Comparison of ENCODE assay signal across 16 cellular contexts in genomic region chr14:103710771-103711392, GRCh38. TPM values are rescaled to one million over a fixed set of nuclear protein-coding genes. Genes with fewer than 3 reads are reported as not detected.
DNase-seq lines count a peak whose midpoint lies in the region; ATAC-seq, FAIRE-seq and TF ChIP-seq lines count a peak whose summit lies in the region.
"Had no signal": no experiment of that assay in that cellular context is flagged by ENCODE, and none has a peak within 500 bp of the region (broad histone marks: within the 10 kb centered on the region; RNA-seq: fewer than 3 reads in every experiment).

No MANE protein-coding gene starts in this region.

- TF ChIP-seq CTCF in progenitor cell of endocrine pancreas (IDR thresholded peaks at IDR 0.05; ENCODE audit: unreplicated experiment), result no peak
- TF ChIP-seq CTCF in D721Med (IDR thresholded peaks at IDR 0.05; ENCODE audit: insufficient read depth, missing control alignments), result no peak

- intact Hi-C loops in activated T-helper 1 cell treated with anti-CD3 and anti-CD28 coated beads, Interleukin-12 subunit alpha, Interleukin-12 subunit beta, Interleukin-2, Interleukin-4 antibody, amounts not matched to agents 30 ng/mL and 10 ng/mL and 1 ng/mL, durations not matched to agents 14 hours and 24 hours and 36 hours (cut with micrococcal nuclease), result no loop called here

- H3K9me3 Mint-ChIP-seq in effector memory CD8-positive, alpha-beta T cell, result no peaks in the 10 kb centered on the region
- H3K9me3 Mint-ChIP-seq in progenitor cell of endocrine pancreas (ENCODE audit: low read depth), result no peaks in the 10 kb centered on the region
- no peaks in the 10 kb centered on the region for H3K9me3 Mint-ChIP-seq in activated T-helper 1 cell treated with anti-CD3 and anti-CD28 coated beads, Interleukin-12 subunit alpha, Interleukin-12 subunit beta, Interleukin-2, Interleukin-4 antibody, amounts not matched to agents 30 ng/mL and 10 ng/mL and 1 ng/mL, durations not matched to agents 14 hours and 24 hours and 36 hours
- H3K9me3 Mint-ChIP-seq: activated B cell treated with CpG ODN at 0.5 μM for 24 hours had no signal

- DNase-seq in COLO668 (lab: John Stamatoyannopoulos, UW; ENCODE audit: unreplicated experiment), result peak; percentile 21
- peak; percentile 72 for DNase-seq in NCI-H748 treated with DMSO at 0.1 percent for 48 hours (lab: John Stamatoyannopoulos, UW)
- no peak for DNase-seq in effector memory CD8-positive, alpha-beta T cell
- no peak for DNase-seq in progenitor cell of endocrine pancreas (ENCODE audit: low spot score, unreplicated experiment)
- no peak for DNase-seq in activated T-helper 1 cell treated with anti-CD3 and anti-CD28 coated beads, Interleukin-12 subunit alpha, Interleukin-12 subunit beta, Interleukin-2, Interleukin-4 antibody, amounts not matched to agents 30 ng/mL and 10 ng/mL and 1 ng/mL, durations not matched to agents 14 hours and 24 hours and 36 hours (ENCODE audit: low spot score)
- no peak for DNase-seq in D721Med (ENCODE audit: insufficient read length, low spot score)
- no peak for DNase-seq in 8988T
- DNase-seq: activated B cell treated with CpG ODN at 0.5 μM for 24 hours; activated T-cell treated with anti-CD3 and anti-CD28 coated beads, Interleukin-2, amount 50 U/mL, for 1 hour; MV-4-11; NCI-H446 treated with DMSO at 0.1 percent for 48 hours; SIG-M5; stimulated activated CD4-positive, alpha-beta T cell treated with anti-CD3 and anti-CD28 coated beads, Interleukin-1b, Interleukin-23, amount 100 ng/mL, for 48 hours had no signal

- peaks cover 5% of the 10 kb centered on the region for H3K36me3 Mint-ChIP-seq in effector memory CD8-positive, alpha-beta T cell (ENCODE audit: insufficient read depth)
- no peaks in the 10 kb centered on the region for H3K36me3 Mint-ChIP-seq in progenitor cell of endocrine pancreas (ENCODE audit: insufficient read depth)
- peaks cover 3% of the 10 kb centered on the region for H3K36me3 Mint-ChIP-seq in activated T-helper 1 cell treated with anti-CD3 and anti-CD28 coated beads, Interleukin-12 subunit alpha, Interleukin-12 subunit beta, Interleukin-2, Interleukin-4 antibody, amounts not matched to agents 30 ng/mL and 10 ng/mL and 1 ng/mL, durations not matched to agents 14 hours and 24 hours and 36 hours (ENCODE audit: low read depth)

- no peaks in the 10 kb centered on the region for H3K27me3 Mint-ChIP-seq in effector memory CD8-positive, alpha-beta T cell
- H3K27me3 Mint-ChIP-seq in progenitor cell of endocrine pancreas, result no peaks in the 10 kb centered on the region
- no peaks in the 10 kb centered on the region for H3K27me3 Mint-ChIP-seq in activated T-helper 1 cell treated with anti-CD3 and anti-CD28 coated beads, Interleukin-12 subunit alpha, Interleukin-12 subunit beta, Interleukin-2, Interleukin-4 antibody, amounts not matched to agents 30 ng/mL and 10 ng/mL and 1 ng/mL, durations not matched to agents 14 hours and 24 hours and 36 hours (ENCODE audit: insufficient read depth)
- H3K27me3 Mint-ChIP-seq: activated B cell treated with CpG ODN at 0.5 μM for 24 hours had no signal

- peaks cover 13 to 14% of the 10 kb centered on the region in 2 donors for H3K4me1 Mint-ChIP-seq in effector memory CD8-positive, alpha-beta T cell (ENCODE audit: low read depth in 2 of 2)
- H3K4me1 Mint-ChIP-seq in progenitor cell of endocrine pancreas (ENCODE audit: low read depth), result peaks cover 6% of the 10 kb centered on the region
- peaks cover 16% of the 10 kb centered on the region for H3K4me1 Mint-ChIP-seq in activated T-helper 1 cell treated with anti-CD3 and anti-CD28 coated beads, Interleukin-12 subunit alpha, Interleukin-12 subunit beta, Interleukin-2, Interleukin-4 antibody, amounts not matched to agents 30 ng/mL and 10 ng/mL and 1 ng/mL, durations not matched to agents 14 hours and 24 hours and 36 hours (ENCODE audit: low read depth)

- peak overlapping the region; percentile 17 to 54 for H3K27ac Mint-ChIP-seq in effector memory CD8-positive, alpha-beta T cell
- peak overlapping the region; percentile 69 for H3K27ac Mint-ChIP-seq in progenitor cell of endocrine pancreas
- H3K27ac Mint-ChIP-seq in activated T-helper 1 cell treated with anti-CD3 and anti-CD28 coated beads, Interleukin-12 subunit alpha, Interleukin-12 subunit beta, Interleukin-2, Interleukin-4 antibody, amounts not matched to agents 30 ng/mL and 10 ng/mL and 1 ng/mL, durations not matched to agents 14 hours and 24 hours and 36 hours, result no peak overlapping the region
- H3K27ac Mint-ChIP-seq: activated B cell treated with CpG ODN at 0.5 μM for 24 hours had no signal

- ATAC-seq in effector memory CD8-positive, alpha-beta T cell (replicated peaks), result no peak
- no peak for ATAC-seq in HG02885 (IDR thresholded peaks at IDR 0.05; ENCODE audit: poor library complexity, unreplicated experiment)
- ATAC-seq: body of pancreas had no signal

- no peak overlapping the region for H3K4me3 Mint-ChIP-seq in effector memory CD8-positive, alpha-beta T cell
- no peak overlapping the region for H3K4me3 Mint-ChIP-seq in progenitor cell of endocrine pancreas (ENCODE audit: low read depth)
- H3K4me3 Mint-ChIP-seq in activated T-helper 1 cell treated with anti-CD3 and anti-CD28 coated beads, Interleukin-12 subunit alpha, Interleukin-12 subunit beta, Interleukin-2, Interleukin-4 antibody, amounts not matched to agents 30 ng/mL and 10 ng/mL and 1 ng/mL, durations not matched to agents 14 hours and 24 hours and 36 hours, result no peak overlapping the region
- H3K4me3 Mint-ChIP-seq: activated B cell treated with CpG ODN at 0.5 μM for 24 hours had no signal

- FAIRE-seq in D721Med (lab: Jason Lieb, UNC), result no peak
- FAIRE-seq: GM18507 had no signal

RNA-seq across cellular contexts. Expression of gene XRCC3, which starts 4.4 kb away (rescaled TPM):
- total RNA-seq in progenitor cell of endocrine pancreas, result 25.7 and 30.2 TPM in 2 replicates
- 67.1 and 69.5 TPM in 2 replicates for total RNA-seq in activated T-helper 1 cell treated with anti-CD3 and anti-CD28 coated beads, Interleukin-12 subunit alpha, Interleukin-12 subunit beta, Interleukin-2, Interleukin-4 antibody, amounts not matched to agents 30 ng/mL and 10 ng/mL and 1 ng/mL, durations not matched to agents 14 hours and 24 hours and 36 hours

RNA-seq across cellular contexts. Expression of gene ZFYVE21, which starts 4.7 kb away (rescaled TPM):
- 47.2 and 52.5 TPM in 2 replicates for total RNA-seq in progenitor cell of endocrine pancreas
- 21.5 and 24.7 TPM in 2 replicates for total RNA-seq in activated T-helper 1 cell treated with anti-CD3 and anti-CD28 coated beads, Interleukin-12 subunit alpha, Interleukin-12 subunit beta, Interleukin-2, Interleukin-4 antibody, amounts not matched to agents 30 ng/mL and 10 ng/mL and 1 ng/mL, durations not matched to agents 14 hours and 24 hours and 36 hours

Comparison
In these comparisons a context has a peak if more than half of its experiments do, and no peak if none do; other contexts are left out.
1. DNase-seq: peak in COLO668 (single experiment) and NCI-H748 treated with DMSO at 0.1 percent for 48 hours (single experiment); none in effector memory CD8-positive, alpha-beta T cell (0 of 3), progenitor cell of endocrine pancreas (single experiment), activated T-helper 1 cell treated with anti-CD3 and anti-CD28 coated beads, Interleukin-12 subunit alpha, Interleukin-12 subunit beta, Interleukin-2, Interleukin-4 antibody, amounts not matched to agents 30 ng/mL and 10 ng/mL and 1 ng/mL, durations not matched to agents 14 hours and 24 hours and 36 hours (single experiment), D721Med (single experiment) and 8988T (single experiment).